Comparison of ENCODE assay signal across 1 cellular context in the genomic region with DNA sequence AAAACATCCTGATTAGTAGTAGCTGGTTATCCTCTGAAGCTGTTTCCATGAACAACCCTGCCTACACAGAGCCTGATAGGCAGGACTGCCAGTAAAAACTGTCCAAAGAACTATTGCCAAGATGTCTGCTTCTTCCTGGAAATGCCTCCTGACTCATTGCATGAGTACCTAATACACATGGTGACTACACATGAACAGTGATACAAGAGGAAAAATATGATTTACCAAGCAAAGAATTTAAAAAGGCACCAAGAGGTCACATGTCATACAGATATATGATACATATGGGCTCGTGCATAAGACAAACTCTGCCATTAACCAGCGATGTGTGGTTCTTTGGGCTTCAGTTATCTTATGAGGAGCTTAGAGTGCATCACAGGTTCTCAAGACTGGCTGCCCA.
TF ChIP-seq lines count a peak whose summit lies in the region.

No MANE protein-coding gene starts in this region.

TF ChIP-seq in K562, 482 proteins besides CTCF, POLR2A, EP300 and RAD21 (continued from another document):
- TF ChIP-seq, protein P1, sequence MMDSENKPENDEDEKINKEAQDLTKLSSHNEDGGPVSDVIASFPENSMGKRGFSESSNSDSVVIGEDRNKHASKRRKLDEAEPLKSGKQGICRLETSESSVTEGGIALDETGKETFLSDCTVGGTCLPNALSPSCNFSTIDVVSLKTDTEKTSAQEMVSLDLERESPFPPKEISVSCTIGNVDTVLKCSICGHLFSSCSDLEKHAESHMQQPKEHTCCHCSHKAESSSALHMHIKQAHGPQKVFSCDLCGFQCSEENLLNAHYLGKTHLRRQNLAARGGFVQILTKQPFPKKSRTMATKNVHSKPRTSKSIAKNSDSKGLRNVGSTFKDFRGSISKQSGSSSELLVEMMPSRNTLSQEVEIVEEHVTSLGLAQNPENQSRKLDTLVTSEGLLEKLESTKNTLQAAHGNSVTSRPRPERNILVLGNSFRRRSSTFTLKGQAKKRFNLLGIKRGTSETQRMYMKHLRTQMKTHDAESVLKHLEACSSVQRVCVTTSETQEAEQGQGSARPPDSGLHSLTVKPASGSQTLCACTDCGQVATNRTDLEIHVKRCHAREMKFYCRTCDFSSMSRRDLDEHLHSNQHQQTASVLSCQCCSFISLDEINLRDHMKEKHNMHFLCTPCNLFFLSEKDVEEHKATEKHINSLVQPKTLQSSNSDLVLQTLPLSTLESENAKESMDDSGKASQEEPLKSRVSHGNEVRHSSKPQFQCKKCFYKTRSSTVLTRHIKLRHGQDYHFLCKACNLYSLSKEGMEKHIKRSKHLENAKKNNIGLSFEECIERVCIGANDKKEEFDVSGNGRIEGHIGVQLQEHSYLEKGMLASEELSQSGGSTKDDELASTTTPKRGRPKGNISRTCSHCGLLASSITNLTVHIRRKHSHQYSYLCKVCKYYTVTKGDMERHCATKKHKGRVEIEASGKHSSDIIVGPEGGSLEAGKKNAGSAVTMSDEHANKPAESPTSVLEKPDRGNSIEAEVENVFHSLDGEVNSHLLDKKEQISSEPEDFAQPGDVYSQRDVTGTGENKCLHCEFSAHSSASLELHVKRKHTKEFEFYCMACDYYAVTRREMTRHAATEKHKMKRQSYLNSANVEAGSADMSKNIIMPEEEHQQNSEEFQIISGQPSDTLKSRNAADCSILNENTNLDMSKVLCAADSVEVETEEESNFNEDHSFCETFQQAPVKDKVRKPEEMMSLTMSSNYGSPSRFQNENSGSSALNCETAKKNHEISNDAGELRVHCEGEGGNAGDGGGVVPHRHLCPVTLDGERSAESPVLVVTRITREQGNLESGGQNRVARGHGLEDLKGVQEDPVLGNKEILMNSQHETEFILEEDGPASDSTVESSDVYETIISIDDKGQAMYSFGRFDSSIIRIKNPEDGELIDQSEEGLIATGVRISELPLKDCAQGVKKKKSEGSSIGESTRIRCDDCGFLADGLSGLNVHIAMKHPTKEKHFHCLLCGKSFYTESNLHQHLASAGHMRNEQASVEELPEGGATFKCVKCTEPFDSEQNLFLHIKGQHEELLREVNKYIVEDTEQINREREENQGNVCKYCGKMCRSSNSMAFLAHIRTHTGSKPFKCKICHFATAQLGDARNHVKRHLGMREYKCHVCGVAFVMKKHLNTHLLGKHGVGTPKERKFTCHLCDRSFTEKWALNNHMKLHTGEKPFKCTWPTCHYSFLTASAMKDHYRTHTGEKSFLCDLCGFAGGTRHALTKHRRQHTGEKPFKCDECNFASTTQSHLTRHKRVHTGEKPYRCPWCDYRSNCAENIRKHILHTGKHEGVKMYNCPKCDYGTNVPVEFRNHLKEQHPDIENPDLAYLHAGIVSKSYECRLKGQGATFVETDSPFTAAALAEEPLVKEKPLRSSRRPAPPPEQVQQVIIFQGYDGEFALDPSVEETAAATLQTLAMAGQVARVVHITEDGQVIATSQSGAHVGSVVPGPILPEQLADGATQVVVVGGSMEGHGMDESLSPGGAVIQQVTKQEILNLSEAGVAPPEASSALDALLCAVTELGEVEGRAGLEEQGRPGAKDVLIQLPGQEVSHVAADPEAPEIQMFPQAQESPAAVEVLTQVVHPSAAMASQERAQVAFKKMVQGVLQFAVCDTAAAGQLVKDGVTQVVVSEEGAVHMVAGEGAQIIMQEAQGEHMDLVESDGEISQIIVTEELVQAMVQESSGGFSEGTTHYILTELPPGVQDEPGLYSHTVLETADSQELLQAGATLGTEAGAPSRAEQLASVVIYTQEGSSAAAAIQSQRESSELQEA (IDR thresholded peaks at IDR 0.05; ENCODE audit: low read depth): no peak
- no peak for TF ChIP-seq SMARCB1 (IDR thresholded peaks at IDR 0.05; ENCODE audit: insufficient read length, low read depth)
